Comparison of ENCODE assay signal across 8 cellular contexts in genomic region chr4:42568610-42569207, GRCh38.
DNase-seq lines count a peak whose midpoint lies in the region; ATAC-seq and TF ChIP-seq lines count a peak whose summit lies in the region.

No MANE protein-coding gene starts in this region.

- H3K27me3 ChIP-seq in HAP-1 (ENCODE audit: low read depth) (no peaks in the 10 kb centered on the region), MM.1S (replicated peaks; ENCODE audit: insufficient read depth, low read length) (no peaks in the 10 kb centered on the region)

- H3K9me3 Mint-ChIP-seq in activated naive CD4-positive, alpha-beta T cell treated with anti-CD3 and anti-CD28 coated beads for 36 hours, result no peaks in the 10 kb centered on the region
- no peaks in the 10 kb centered on the region for H3K9me3 Mint-ChIP-seq in progenitor cell of endocrine pancreas (ENCODE audit: low read depth)

- H4K20me1 ChIP-seq in MM.1S (ENCODE audit: insufficient read depth, low read length), result no peaks in the 10 kb centered on the region

- H2AFZ ChIP-seq in MM.1S (ENCODE audit: low read length), result no peak overlapping the region

- H3K27me3 Mint-ChIP-seq in activated naive CD4-positive, alpha-beta T cell treated with anti-CD3 and anti-CD28 coated beads for 36 hours (ENCODE audit: low read depth), result no peaks in the 10 kb centered on the region
- peaks cover 15% of the 10 kb centered on the region for H3K27me3 Mint-ChIP-seq in progenitor cell of endocrine pancreas

- CTCF ChIA-PET in activated naive CD4-positive, alpha-beta T cell treated with anti-CD3 and anti-CD28 coated beads for 36 hours (lab: Charles Lee), result interaction anchor here (0.6 to 5.9 kb wide), 25 partner anchors 9 to 302 kb away, joined by 3 to 50 read pairs (median 3); partner anchors contain the start of gene ATP8A1

- peaks cover 5% of the 10 kb centered on the region for H3K36me3 Mint-ChIP-seq in activated naive CD4-positive, alpha-beta T cell treated with anti-CD3 and anti-CD28 coated beads for 36 hours (ENCODE audit: low read depth)
- no peaks in the 10 kb centered on the region for H3K36me3 Mint-ChIP-seq in progenitor cell of endocrine pancreas (ENCODE audit: insufficient read depth)

- no peak for ATAC-seq in HG02970 (IDR thresholded peaks at IDR 0.05; ENCODE audit: low FRiP score, unreplicated experiment)

- H3K79me2 ChIP-seq in MM.1S (ENCODE audit: low read length), result no peaks in the 10 kb centered on the region

- H3K36me3 ChIP-seq in HAP-1 (replicated peaks) (no peaks in the 10 kb centered on the region), MM.1S (replicated peaks; ENCODE audit: insufficient read depth, low read length) (no peaks in the 10 kb centered on the region)

- H3F3A ChIP-seq in MM.1S (ENCODE audit: insufficient read depth, low read length), result no peaks in the 10 kb centered on the region

- H3K9ac ChIP-seq in MM.1S (ENCODE audit: low read length), result no peak overlapping the region

- H3K9me3 ChIP-seq in HAP-1 (no peaks in the 10 kb centered on the region), MM.1S (replicated peaks; ENCODE audit: insufficient read depth, low read length) (no peaks in the 10 kb centered on the region)

- intact Hi-C loops in activated naive CD4-positive, alpha-beta T cell treated with anti-CD3 and anti-CD28 coated beads for 36 hours (cut with micrococcal nuclease), result loop anchor here (1.0 to 5.0 kb wide), 9 partner anchors 60 to 397 kb away; no protein-coding TSS in a partner anchor

- H3K4me1 Mint-ChIP-seq in activated naive CD4-positive, alpha-beta T cell treated with anti-CD3 and anti-CD28 coated beads for 36 hours (ENCODE audit: low read depth), result no peaks in the 10 kb centered on the region
- peaks cover 6% of the 10 kb centered on the region for H3K4me1 Mint-ChIP-seq in progenitor cell of endocrine pancreas (ENCODE audit: low read depth)

- no peaks in the 10 kb centered on the region for H3K9me2 ChIP-seq in MM.1S (replicated peaks; ENCODE audit: insufficient read depth, low read length)

- H3K27ac ChIP-seq in MM.1S (ENCODE audit: low read length), result no peak overlapping the region

- TF ChIP-seq CTCF in GM12864 (IDR thresholded peaks at IDR 0.05; ENCODE audit: low read depth, low read length, missing control alignments), result peak; percentile 72
- TF ChIP-seq CTCF in MM.1S (IDR thresholded peaks at IDR 0.05; ENCODE audit: low read length), result peak; percentile 70
- TF ChIP-seq CTCF in progenitor cell of endocrine pancreas (IDR thresholded peaks at IDR 0.05; ENCODE audit: unreplicated experiment), result peak; percentile 82

- no peak overlapping the region for H3K4me2 ChIP-seq in MM.1S (ENCODE audit: low read depth, low read length)

- H3K4me1 ChIP-seq in HAP-1 (no peaks in the 10 kb centered on the region), MM.1S (ENCODE audit: low read length) (no peaks in the 10 kb centered on the region)

- H3K27ac Mint-ChIP-seq in activated naive CD4-positive, alpha-beta T cell treated with anti-CD3 and anti-CD28 coated beads for 36 hours, result no peak overlapping the region
- no peak overlapping the region for H3K27ac Mint-ChIP-seq in progenitor cell of endocrine pancreas

- in situ Hi-C loops in HAP-1 (cut with MboI; ENCODE audit: low sequenced_read_pairs), result loop anchor here (10.0 kb wide), 1 partner anchor 286 kb away; no protein-coding TSS in a partner anchor

- H3K4me3 ChIP-seq in GM12864 (ENCODE audit: low read depth, low read length), result no peak overlapping the region
- H3K4me3 ChIP-seq in HAP-1, result no peak overlapping the region
- H3K4me3 ChIP-seq in MM.1S (ENCODE audit: low read length), result no peak overlapping the region

- DNase-seq in GM12864 (ENCODE audit: low read depth) (peak; percentile 53), HAP-1 (ENCODE audit: low spot score in 2 of 2) (peak; percentile 79), MM.1S (peak; percentile 75), SHP77 treated with DMSO at 0.1 percent for 48 hours (lab: John Stamatoyannopoulos, UW) (peak; percentile 0), glomerular visceral epithelial cell (ENCODE audit: extremely low spot score) (peak; percentile 59), progenitor cell of endocrine pancreas (ENCODE audit: low spot score, unreplicated experiment) (peak; percentile 45)
- peak; percentile 81 for DNase-seq in activated naive CD4-positive, alpha-beta T cell treated with anti-CD3 and anti-CD28 coated beads for 36 hours

- no peak overlapping the region for H3K4me3 Mint-ChIP-seq in activated naive CD4-positive, alpha-beta T cell treated with anti-CD3 and anti-CD28 coated beads for 36 hours
- H3K4me3 Mint-ChIP-seq in progenitor cell of endocrine pancreas (ENCODE audit: low read depth), result no peak overlapping the region

Comparison
In these comparisons a context has a peak if more than half of its experiments do, and no peak if none do; other contexts are left out.
1. DNase-seq: peak in every context shown above with its lines; median percentile 81 in activated naive CD4-positive, alpha-beta T cell treated with anti-CD3 and anti-CD28 coated beads for 36 hours; 79 in HAP-1; 75 in MM.1S; 59 in glomerular visceral epithelial cell; 53 in GM12864; 45 in progenitor cell of endocrine pancreas; 0 in SHP77 treated with DMSO at 0.1 percent for 48 hours.